1 cellular context compared by ENCODE assay signal in the genomic region with DNA sequence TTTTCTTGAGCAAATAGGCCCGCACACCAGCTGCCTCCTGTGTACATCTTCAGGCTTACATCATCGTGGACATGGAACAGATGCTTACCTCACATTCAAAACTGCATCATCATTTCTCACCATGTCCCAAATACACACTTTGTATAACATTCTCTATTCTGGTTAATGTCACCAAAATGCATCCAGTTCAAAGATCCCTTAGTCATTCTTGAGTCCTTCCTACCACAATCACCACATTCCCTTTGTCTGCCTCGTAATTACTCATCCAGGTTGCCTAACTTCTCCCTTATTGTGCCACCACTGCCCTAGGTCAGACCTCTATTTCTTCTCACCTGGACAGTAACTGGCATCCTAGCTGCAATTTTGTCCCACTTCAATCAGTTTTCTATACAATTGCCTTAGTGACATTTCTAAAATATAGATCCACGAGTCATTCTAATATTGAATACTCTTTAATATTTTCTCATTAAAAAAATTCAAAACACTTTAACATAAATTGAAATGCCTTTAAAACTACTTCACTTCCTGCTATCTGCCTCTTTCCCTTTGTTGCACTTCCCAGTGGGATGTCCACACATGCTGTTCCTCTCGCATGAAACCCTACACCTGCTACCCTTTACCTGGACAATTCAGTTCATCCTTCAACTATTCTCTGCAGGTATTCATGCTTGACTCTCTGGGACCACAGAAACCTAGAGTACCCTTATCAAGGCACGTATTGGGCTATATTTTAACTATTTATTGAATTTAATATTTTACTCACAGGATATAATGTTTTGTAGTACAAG.
TF ChIP-seq lines count a peak whose summit lies in the region.

No MANE protein-coding gene starts in this region.

TF ChIP-seq in H1, 55 proteins besides CTCF, POLR2A, EP300 and RAD21 (continued from another document):
- TF ChIP-seq, protein P1, sequence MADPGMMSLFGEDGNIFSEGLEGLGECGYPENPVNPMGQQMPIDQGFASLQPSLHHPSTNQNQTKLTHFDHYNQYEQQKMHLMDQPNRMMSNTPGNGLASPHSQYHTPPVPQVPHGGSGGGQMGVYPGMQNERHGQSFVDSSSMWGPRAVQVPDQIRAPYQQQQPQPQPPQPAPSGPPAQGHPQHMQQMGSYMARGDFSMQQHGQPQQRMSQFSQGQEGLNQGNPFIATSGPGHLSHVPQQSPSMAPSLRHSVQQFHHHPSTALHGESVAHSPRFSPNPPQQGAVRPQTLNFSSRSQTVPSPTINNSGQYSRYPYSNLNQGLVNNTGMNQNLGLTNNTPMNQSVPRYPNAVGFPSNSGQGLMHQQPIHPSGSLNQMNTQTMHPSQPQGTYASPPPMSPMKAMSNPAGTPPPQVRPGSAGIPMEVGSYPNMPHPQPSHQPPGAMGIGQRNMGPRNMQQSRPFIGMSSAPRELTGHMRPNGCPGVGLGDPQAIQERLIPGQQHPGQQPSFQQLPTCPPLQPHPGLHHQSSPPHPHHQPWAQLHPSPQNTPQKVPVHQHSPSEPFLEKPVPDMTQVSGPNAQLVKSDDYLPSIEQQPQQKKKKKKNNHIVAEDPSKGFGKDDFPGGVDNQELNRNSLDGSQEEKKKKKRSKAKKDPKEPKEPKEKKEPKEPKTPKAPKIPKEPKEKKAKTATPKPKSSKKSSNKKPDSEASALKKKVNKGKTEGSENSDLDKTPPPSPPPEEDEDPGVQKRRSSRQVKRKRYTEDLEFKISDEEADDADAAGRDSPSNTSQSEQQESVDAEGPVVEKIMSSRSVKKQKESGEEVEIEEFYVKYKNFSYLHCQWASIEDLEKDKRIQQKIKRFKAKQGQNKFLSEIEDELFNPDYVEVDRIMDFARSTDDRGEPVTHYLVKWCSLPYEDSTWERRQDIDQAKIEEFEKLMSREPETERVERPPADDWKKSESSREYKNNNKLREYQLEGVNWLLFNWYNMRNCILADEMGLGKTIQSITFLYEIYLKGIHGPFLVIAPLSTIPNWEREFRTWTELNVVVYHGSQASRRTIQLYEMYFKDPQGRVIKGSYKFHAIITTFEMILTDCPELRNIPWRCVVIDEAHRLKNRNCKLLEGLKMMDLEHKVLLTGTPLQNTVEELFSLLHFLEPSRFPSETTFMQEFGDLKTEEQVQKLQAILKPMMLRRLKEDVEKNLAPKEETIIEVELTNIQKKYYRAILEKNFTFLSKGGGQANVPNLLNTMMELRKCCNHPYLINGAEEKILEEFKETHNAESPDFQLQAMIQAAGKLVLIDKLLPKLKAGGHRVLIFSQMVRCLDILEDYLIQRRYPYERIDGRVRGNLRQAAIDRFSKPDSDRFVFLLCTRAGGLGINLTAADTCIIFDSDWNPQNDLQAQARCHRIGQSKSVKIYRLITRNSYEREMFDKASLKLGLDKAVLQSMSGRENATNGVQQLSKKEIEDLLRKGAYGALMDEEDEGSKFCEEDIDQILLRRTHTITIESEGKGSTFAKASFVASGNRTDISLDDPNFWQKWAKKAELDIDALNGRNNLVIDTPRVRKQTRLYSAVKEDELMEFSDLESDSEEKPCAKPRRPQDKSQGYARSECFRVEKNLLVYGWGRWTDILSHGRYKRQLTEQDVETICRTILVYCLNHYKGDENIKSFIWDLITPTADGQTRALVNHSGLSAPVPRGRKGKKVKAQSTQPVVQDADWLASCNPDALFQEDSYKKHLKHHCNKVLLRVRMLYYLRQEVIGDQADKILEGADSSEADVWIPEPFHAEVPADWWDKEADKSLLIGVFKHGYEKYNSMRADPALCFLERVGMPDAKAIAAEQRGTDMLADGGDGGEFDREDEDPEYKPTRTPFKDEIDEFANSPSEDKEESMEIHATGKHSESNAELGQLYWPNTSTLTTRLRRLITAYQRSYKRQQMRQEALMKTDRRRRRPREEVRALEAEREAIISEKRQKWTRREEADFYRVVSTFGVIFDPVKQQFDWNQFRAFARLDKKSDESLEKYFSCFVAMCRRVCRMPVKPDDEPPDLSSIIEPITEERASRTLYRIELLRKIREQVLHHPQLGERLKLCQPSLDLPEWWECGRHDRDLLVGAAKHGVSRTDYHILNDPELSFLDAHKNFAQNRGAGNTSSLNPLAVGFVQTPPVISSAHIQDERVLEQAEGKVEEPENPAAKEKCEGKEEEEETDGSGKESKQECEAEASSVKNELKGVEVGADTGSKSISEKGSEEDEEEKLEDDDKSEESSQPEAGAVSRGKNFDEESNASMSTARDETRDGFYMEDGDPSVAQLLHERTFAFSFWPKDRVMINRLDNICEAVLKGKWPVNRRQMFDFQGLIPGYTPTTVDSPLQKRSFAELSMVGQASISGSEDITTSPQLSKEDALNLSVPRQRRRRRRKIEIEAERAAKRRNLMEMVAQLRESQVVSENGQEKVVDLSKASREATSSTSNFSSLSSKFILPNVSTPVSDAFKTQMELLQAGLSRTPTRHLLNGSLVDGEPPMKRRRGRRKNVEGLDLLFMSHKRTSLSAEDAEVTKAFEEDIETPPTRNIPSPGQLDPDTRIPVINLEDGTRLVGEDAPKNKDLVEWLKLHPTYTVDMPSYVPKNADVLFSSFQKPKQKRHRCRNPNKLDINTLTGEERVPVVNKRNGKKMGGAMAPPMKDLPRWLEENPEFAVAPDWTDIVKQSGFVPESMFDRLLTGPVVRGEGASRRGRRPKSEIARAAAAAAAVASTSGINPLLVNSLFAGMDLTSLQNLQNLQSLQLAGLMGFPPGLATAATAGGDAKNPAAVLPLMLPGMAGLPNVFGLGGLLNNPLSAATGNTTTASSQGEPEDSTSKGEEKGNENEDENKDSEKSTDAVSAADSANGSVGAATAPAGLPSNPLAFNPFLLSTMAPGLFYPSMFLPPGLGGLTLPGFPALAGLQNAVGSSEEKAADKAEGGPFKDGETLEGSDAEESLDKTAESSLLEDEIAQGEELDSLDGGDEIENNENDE (IDR thresholded peaks at IDR 0.05; ENCODE audit: insufficient replicate concordance, low read length), result no peak
- TF ChIP-seq BRCA1 (IDR thresholded peaks at IDR 0.05; ENCODE audit: low read depth, low read length) (no peak), POU5F1 (IDR thresholded peaks at IDR 0.05; ENCODE audit: low read depth, low read length) (no peak), EZH2 (IDR thresholded peaks at IDR 0.05; ENCODE audit: low read depth, low read length, severe bottlenecking) (no peak), NANOG (IDR thresholded peaks at IDR 0.05; ENCODE audit: insufficient read depth, low read depth, low read length, poor library complexity, severe bottlenecking) (no peak)
- TF ChIP-seq, protein P2, sequence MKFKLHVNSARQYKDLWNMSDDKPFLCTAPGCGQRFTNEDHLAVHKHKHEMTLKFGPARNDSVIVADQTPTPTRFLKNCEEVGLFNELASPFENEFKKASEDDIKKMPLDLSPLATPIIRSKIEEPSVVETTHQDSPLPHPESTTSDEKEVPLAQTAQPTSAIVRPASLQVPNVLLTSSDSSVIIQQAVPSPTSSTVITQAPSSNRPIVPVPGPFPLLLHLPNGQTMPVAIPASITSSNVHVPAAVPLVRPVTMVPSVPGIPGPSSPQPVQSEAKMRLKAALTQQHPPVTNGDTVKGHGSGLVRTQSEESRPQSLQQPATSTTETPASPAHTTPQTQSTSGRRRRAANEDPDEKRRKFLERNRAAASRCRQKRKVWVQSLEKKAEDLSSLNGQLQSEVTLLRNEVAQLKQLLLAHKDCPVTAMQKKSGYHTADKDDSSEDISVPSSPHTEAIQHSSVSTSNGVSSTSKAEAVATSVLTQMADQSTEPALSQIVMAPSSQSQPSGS (IDR thresholded peaks at IDR 0.05; ENCODE audit: low read length), result no peak
